Comparison of ENCODE assay signal across 8 cellular contexts in genomic region chr11:1564535-1565172, GRCh38. TPM values are rescaled to one million over a fixed set of nuclear protein-coding genes. Genes with fewer than 3 reads are reported as not detected.
DNase-seq lines count a peak whose midpoint lies in the region; ATAC-seq lines count a peak whose summit lies in the region.

No MANE protein-coding gene starts in this region.

- no peak overlapping the region for H3K4me3 ChIP-seq in endocrine pancreas (ENCODE audit: control insufficient read depth, insufficient read depth, low read length)
- no peak overlapping the region for H3K4me3 ChIP-seq in mucosa of stomach (ENCODE audit: low read length)

- H3K27ac Mint-ChIP-seq in activated CD8-positive, alpha-beta T cell treated with anti-CD3 and anti-CD28 coated beads, Interleukin-2, amount 10 ng/mL, durations not matched to agents 7 days and 5 days = no peak overlapping the region

- H3K9me3 Mint-ChIP-seq in activated CD8-positive, alpha-beta T cell treated with anti-CD3 and anti-CD28 coated beads, Interleukin-2, amount 10 ng/mL, durations not matched to agents 7 days and 5 days (ENCODE audit: insufficient read depth) = no peaks in the 10 kb centered on the region

- H3K36me3 Mint-ChIP-seq in activated CD8-positive, alpha-beta T cell treated with anti-CD3 and anti-CD28 coated beads, Interleukin-2, amount 10 ng/mL, durations not matched to agents 7 days and 5 days (ENCODE audit: low read depth) = no peaks in the 10 kb centered on the region

- H3K27me3 ChIP-seq in endocrine pancreas (ENCODE audit: control insufficient read depth, insufficient read depth, low read length) = no peaks in the 10 kb centered on the region
- no peaks in the 10 kb centered on the region for H3K27me3 ChIP-seq in mucosa of stomach (ENCODE audit: control insufficient read depth, insufficient read depth, low read length)

- no peak overlapping the region for H3K4me3 Mint-ChIP-seq in activated CD8-positive, alpha-beta T cell treated with anti-CD3 and anti-CD28 coated beads, Interleukin-2, amount 10 ng/mL, durations not matched to agents 7 days and 5 days

- DNase-seq in COLO829 (ENCODE audit: low spot score) (peak; percentile 42), NCI-H2227 treated with DMSO at 0.1 percent for 48 hours (lab: John Stamatoyannopoulos, UW) (peak; percentile 27)
- DNase-seq in effector CD8-positive, alpha-beta T cell (lab: John Stamatoyannopoulos, UW) = no peak
- no peak for DNase-seq in activated CD8-positive, alpha-beta T cell treated with anti-CD3 and anti-CD28 coated beads, Interleukin-2, amount 10 ng/mL, durations not matched to agents 7 days and 5 days

- POLR2A ChIA-PET in activated CD8-positive, alpha-beta T cell treated with anti-CD3 and anti-CD28 coated beads, Interleukin-2, amount 10 ng/mL, durations not matched to agents 7 days and 5 days (lab: Charles Lee) = no interaction called here

- H3K4me1 ChIP-seq in endocrine pancreas (ENCODE audit: control insufficient read depth, insufficient read depth, low read length) = no peaks in the 10 kb centered on the region
- peaks cover 47% of the 10 kb centered on the region for H3K4me1 ChIP-seq in mucosa of stomach (ENCODE audit: control insufficient read depth, insufficient read depth, low read length)

- H3K9me3 ChIP-seq in endocrine pancreas (ENCODE audit: control insufficient read depth, low read length) (no peaks in the 10 kb centered on the region), mucosa of stomach (ENCODE audit: control insufficient read depth, low read length) (no peaks in the 10 kb centered on the region)

- H3K36me3 ChIP-seq in endocrine pancreas (ENCODE audit: control insufficient read depth, insufficient read depth, low read length) (peaks cover 8% of the 10 kb centered on the region), mucosa of stomach (ENCODE audit: control insufficient read depth, insufficient read depth, low read length) (peaks cover 3% of the 10 kb centered on the region)

- CTCF ChIA-PET in activated CD8-positive, alpha-beta T cell treated with anti-CD3 and anti-CD28 coated beads, Interleukin-2, amount 10 ng/mL, durations not matched to agents 7 days and 5 days (lab: Charles Lee) = interaction anchor here (2.5 kb wide), 1 partner anchor 10 kb away, joined by 20 read pairs; no protein-coding TSS in a partner anchor

- H3K4me1 Mint-ChIP-seq in activated CD8-positive, alpha-beta T cell treated with anti-CD3 and anti-CD28 coated beads, Interleukin-2, amount 10 ng/mL, durations not matched to agents 7 days and 5 days (ENCODE audit: low read depth) = no peaks in the 10 kb centered on the region

- H3K9ac ChIP-seq in endocrine pancreas (ENCODE audit: control insufficient read depth, insufficient read depth, low read length) (peak overlapping the region; percentile 20), mucosa of stomach (ENCODE audit: low read length) (peak overlapping the region; percentile 53)

- peaks cover 4% of the 10 kb centered on the region for H3K27me3 Mint-ChIP-seq in activated CD8-positive, alpha-beta T cell treated with anti-CD3 and anti-CD28 coated beads, Interleukin-2, amount 10 ng/mL, durations not matched to agents 7 days and 5 days (ENCODE audit: low read depth)

- no peak for ATAC-seq in activated CD8-positive, alpha-beta T cell treated with anti-CD3 and anti-CD28 coated beads, Interleukin-2, amount 10 ng/mL, durations not matched to agents 7 days and 5 days
- no peak for ATAC-seq in HG03135 (IDR thresholded peaks at IDR 0.05; ENCODE audit: unreplicated experiment)
- ATAC-seq in GM19324 (IDR thresholded peaks at IDR 0.05; ENCODE audit: low FRiP score, unreplicated experiment) = no peak

RNA-seq across cellular contexts. Expression of gene DUSP8, which starts 7.4 kb away (rescaled TPM):
- under 1 TPM; 0.13 TPM for total RNA-seq in activated CD8-positive, alpha-beta T cell treated with anti-CD3 and anti-CD28 coated beads, Interleukin-2, amount 10 ng/mL, durations not matched to agents 7 days and 5 days

RNA-seq across cellular contexts. Expression of gene KRTAP5-1, which starts 20.4 kb away (rescaled TPM):
- not detected for total RNA-seq in activated CD8-positive, alpha-beta T cell treated with anti-CD3 and anti-CD28 coated beads, Interleukin-2, amount 10 ng/mL, durations not matched to agents 7 days and 5 days

RNA-seq across cellular contexts. Expression of gene KRTAP5-2, which starts 33.4 kb away (rescaled TPM):
- total RNA-seq in activated CD8-positive, alpha-beta T cell treated with anti-CD3 and anti-CD28 coated beads, Interleukin-2, amount 10 ng/mL, durations not matched to agents 7 days and 5 days = not detected

RNA-seq across cellular contexts. Expression of gene KRTAP5-3, which starts 43.6 kb away (rescaled TPM):
- not detected for total RNA-seq in activated CD8-positive, alpha-beta T cell treated with anti-CD3 and anti-CD28 coated beads, Interleukin-2, amount 10 ng/mL, durations not matched to agents 7 days and 5 days

RNA-seq across cellular contexts. Expression of gene KRTAP5-4, which starts 57.3 kb away (rescaled TPM):
- not detected for total RNA-seq in activated CD8-positive, alpha-beta T cell treated with anti-CD3 and anti-CD28 coated beads, Interleukin-2, amount 10 ng/mL, durations not matched to agents 7 days and 5 days

Comparison
In these comparisons a context has a peak if more than half of its experiments do, and no peak if none do; other contexts are left out.
1. DNase-seq: peak in COLO829 (single experiment) and NCI-H2227 treated with DMSO at 0.1 percent for 48 hours (single experiment); none in effector CD8-positive, alpha-beta T cell (single experiment) and activated CD8-positive, alpha-beta T cell treated with anti-CD3 and anti-CD28 coated beads, Interleukin-2, amount 10 ng/mL, durations not matched to agents 7 days and 5 days (single experiment).